Comparison of ENCODE assay signal across 8 cellular contexts in the genomic region with DNA sequence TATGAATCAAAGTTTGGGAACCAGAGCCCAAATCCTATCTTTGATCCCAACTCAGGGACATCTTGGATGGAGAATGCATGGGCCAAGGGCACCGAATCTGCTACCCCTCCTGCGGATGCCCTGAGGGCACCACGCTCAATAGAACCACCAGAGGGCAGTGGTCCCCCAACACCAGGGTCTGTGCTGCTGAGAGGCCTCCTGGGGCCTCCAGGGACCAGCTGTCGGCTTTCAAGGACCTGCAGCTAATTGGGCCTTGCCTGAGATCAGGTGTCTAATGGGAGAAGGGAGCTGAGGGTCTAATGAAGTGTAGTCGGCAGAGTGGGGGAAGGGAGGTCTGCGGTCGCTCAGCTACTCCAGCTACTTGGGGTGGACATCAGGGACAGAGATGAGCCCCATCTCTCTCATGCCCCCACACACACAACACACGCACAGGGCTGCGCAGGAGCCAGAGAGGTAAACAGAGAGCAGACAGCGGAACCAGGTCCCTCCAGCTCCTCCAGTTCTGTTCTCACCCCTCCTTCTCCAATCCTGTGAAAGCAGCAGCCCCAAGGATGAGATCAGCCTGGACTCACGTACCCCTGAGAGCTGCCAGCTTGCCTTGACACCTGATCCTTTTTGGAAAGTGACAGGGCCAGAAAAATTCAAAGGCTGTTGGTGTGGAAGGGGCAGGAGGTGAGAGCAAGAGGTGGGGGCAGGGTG. TPM values are rescaled to one million over a fixed set of nuclear protein-coding genes. Genes with fewer than 3 reads are reported as not detected.
DNase-seq lines count a peak whose midpoint lies in the region; ATAC-seq and TF ChIP-seq lines count a peak whose summit lies in the region.

No MANE protein-coding gene starts in this region.

- TF ChIP-seq CTCF in left ventricle myocardium inferior (IDR thresholded peaks at IDR 0.05; ENCODE audit: borderline replicate concordance) (peak; percentile 80), vagina (IDR thresholded peaks at IDR 0.05) (peak in 1 of 3 experiments; percentile 51)

- no peaks in the 10 kb centered on the region for H3K27me3 ChIP-seq in CD8-positive, alpha-beta memory T cell (ENCODE audit: insufficient read depth, low read length, poor library complexity, severe bottlenecking)
- H3K27me3 ChIP-seq in adipocyte (replicated peaks; ENCODE audit: control insufficient read depth, insufficient read depth, low read length) = peaks cover 3% of the 10 kb centered on the region
- H3K27me3 ChIP-seq in left ventricle myocardium inferior (ENCODE audit: low read depth) = no peaks in the 10 kb centered on the region
- no peaks in the 10 kb centered on the region for H3K27me3 ChIP-seq in vagina

- DNase-seq in CD8-positive, alpha-beta memory T cell = peak; percentile 65 to 85 (median 69)
- DNase-seq in NCI-H1417 treated with DMSO at 0.1 percent for 48 hours (lab: John Stamatoyannopoulos, UW) (peak; percentile 95), T follicular helper cell (ENCODE audit: low read depth) (peak; percentile 66), adipocyte (ENCODE audit: low read depth) (peak; percentile 75), left ventricle myocardium inferior (peak; percentile 78), renal cortical epithelial cell (ENCODE audit: low read depth) (peak; percentile 34), vagina (ENCODE audit: extremely low spot score in 2 of 2) (no peak)

- no peaks in the 10 kb centered on the region for H3K9me3 ChIP-seq in CD8-positive, alpha-beta memory T cell (ENCODE audit: low read length)
- H3K9me3 ChIP-seq in adipocyte (ENCODE audit: control insufficient read depth, low read length) (no peaks in the 10 kb centered on the region), left ventricle myocardium inferior (replicated peaks) (no peaks in the 10 kb centered on the region), vagina (no peaks in the 10 kb centered on the region)

- H3K9ac ChIP-seq in adipocyte (ENCODE audit: low read length) = no peak overlapping the region

- H3K4me3 ChIP-seq in CD8-positive, alpha-beta memory T cell (ENCODE audit: low read length) = no peak overlapping the region
- H3K4me3 ChIP-seq in adipocyte (ENCODE audit: low read length) (no peak overlapping the region), left ventricle myocardium inferior (peak overlapping the region; percentile 8), vagina (no peak overlapping the region)

- no peak for TF ChIP-seq POLR2A in vagina (IDR thresholded peaks at IDR 0.05)

- H3K4me1 ChIP-seq in CD8-positive, alpha-beta memory T cell (ENCODE audit: insufficient read depth, low read length) = peaks cover 8% of the 10 kb centered on the region
- H3K4me1 ChIP-seq in adipocyte (ENCODE audit: control insufficient read depth, insufficient read depth, low read length) = peaks cover 21% of the 10 kb centered on the region
- peaks cover 90% of the 10 kb centered on the region for H3K4me1 ChIP-seq in left ventricle myocardium inferior
- H3K4me1 ChIP-seq in vagina = peaks cover 58% of the 10 kb centered on the region

- peaks cover 13 to 20% (median 19%) of the 10 kb centered on the region in 3 donors for H3K4me1 Mint-ChIP-seq in CD8-positive, alpha-beta memory T cell

- no peaks in the 10 kb centered on the region for H3K27me3 Mint-ChIP-seq in CD8-positive, alpha-beta memory T cell

- ATAC-seq in GM21723 (IDR thresholded peaks at IDR 0.05; ENCODE audit: unreplicated experiment) = peak; percentile 64

- peaks cover 31% of the 10 kb centered on the region for H3K36me3 ChIP-seq in CD8-positive, alpha-beta memory T cell (ENCODE audit: insufficient read depth, low read length)
- H3K36me3 ChIP-seq in adipocyte (ENCODE audit: control insufficient read depth, insufficient read depth, low read length, severe bottlenecking) (peaks cover 44% of the 10 kb centered on the region), left ventricle myocardium inferior (peaks cover 74% of the 10 kb centered on the region), vagina (peaks cover 0 to 22% of the 10 kb centered on the region in 2 donors)

- H3K9me3 Mint-ChIP-seq in CD8-positive, alpha-beta memory T cell = no peaks in the 10 kb centered on the region

- CTCF ChIA-PET in CD8-positive, alpha-beta memory T cell (lab: Charles Lee) = interaction anchor here (0.6 to 14.0 kb wide), 31 partner anchors 8 to 361 kb away, joined by 3 to 496 read pairs (median 5); a partner anchor contains a TSS

- intact Hi-C loops in left ventricle myocardium inferior (cut with micrococcal nuclease) (loop anchor here (5.0 kb wide), 1 partner anchor 56 kb away; no protein-coding TSS in a partner anchor), vagina (cut with DNase I) (no loop called here)

- no peak overlapping the region for H3K27ac ChIP-seq in CD8-positive, alpha-beta memory T cell (ENCODE audit: low read depth, low read length)
- H3K27ac ChIP-seq in left ventricle myocardium inferior (replicated peaks) (peak overlapping the region; percentile 69), vagina (no peak overlapping the region)

- POLR2A ChIA-PET in CD8-positive, alpha-beta memory T cell (lab: Charles Lee) = interaction anchor here (0.5 to 1.5 kb wide), 6 partner anchors 48 to 66 kb away, joined by 3 to 6 read pairs (median 4); a partner anchor contains a TSS

- peaks cover 11 to 88% (median 15%) of the 10 kb centered on the region in 3 donors for H3K36me3 Mint-ChIP-seq in CD8-positive, alpha-beta memory T cell

- H3K27ac Mint-ChIP-seq in CD8-positive, alpha-beta memory T cell = peak overlapping the region; percentile 48 to 99 (median 90)

- no peak overlapping the region for H3K4me3 Mint-ChIP-seq in CD8-positive, alpha-beta memory T cell

RNA-seq across cellular contexts. Expression of a gene that starts 34.9 kb away (rescaled TPM):
- total RNA-seq in CD8-positive, alpha-beta memory T cell = 10 to 100 TPM; 80.4 to 82.7 TPM
- polyA plus RNA-seq in CD8-positive, alpha-beta memory T cell = 22.3 TPM
- total RNA-seq in left ventricle myocardium inferior (20.5 TPM), renal cortical epithelial cell (34.9 and 46.9 TPM in 2 replicates), vagina (42.0 TPM)

RNA-seq across cellular contexts. Expression of a gene that starts 48.0 kb away (rescaled TPM):
- total RNA-seq in CD8-positive, alpha-beta memory T cell = 10 to 100 TPM; 19.4 to 19.6 TPM
- 2.9 TPM for polyA plus RNA-seq in CD8-positive, alpha-beta memory T cell
- total RNA-seq in left ventricle myocardium inferior = 18.5 TPM
- total RNA-seq in renal cortical epithelial cell = 1.9 and 9.7 TPM in 2 replicates
- total RNA-seq in vagina = 52.1 TPM

Comparison
In these comparisons a context has a peak if more than half of its experiments do, and no peak if none do; other contexts are left out.
1. DNase-seq: peak in CD8-positive, alpha-beta memory T cell (5 of 5), NCI-H1417 treated with DMSO at 0.1 percent for 48 hours (single experiment), T follicular helper cell (single experiment), adipocyte (single experiment), left ventricle myocardium inferior (single experiment) and renal cortical epithelial cell (single experiment); none in vagina (0 of 2).